21 cellular contexts compared by ENCODE assay signal in the genomic region with DNA sequence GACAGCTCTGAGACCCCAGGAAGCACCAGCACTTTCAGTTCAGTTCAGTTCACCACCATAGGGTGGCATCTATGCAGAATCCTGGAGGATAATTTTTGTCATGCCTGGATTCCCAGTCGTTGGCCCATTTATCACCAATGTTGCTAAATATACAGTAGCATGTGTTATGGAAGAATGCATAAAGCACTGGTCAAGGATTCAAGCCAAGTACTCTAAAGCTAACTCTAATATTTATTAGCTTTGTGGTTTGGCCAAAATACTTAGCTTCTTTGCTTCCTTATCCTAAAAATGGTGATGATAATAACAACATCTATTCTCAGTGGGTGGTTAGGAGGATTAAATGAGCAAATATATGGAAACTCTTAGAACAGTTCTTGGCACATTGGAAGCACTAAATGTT.
"Had no signal": no experiment of that assay in that cellular context is flagged by ENCODE, and none has a peak within 500 bp of the region (broad histone marks: within the 10 kb centered on the region; RNA-seq: fewer than 3 reads in every experiment).

No MANE protein-coding gene starts in this region.

- H3K27me3 Mint-ChIP-seq: type B pancreatic cell had no signal

- FAIRE-seq: endometrium, frontal cortex, islet of Langerhans, small intestine had no signal

- H3K27me3 ChIP-seq: esophagus muscularis mucosa, heart left ventricle, neutrophil, right atrium auricular region, sigmoid colon, suprapubic skin, thyroid gland, uterus had no signal

- H3K9me3 Mint-ChIP-seq: type B pancreatic cell had no signal

- H3K4me1 Mint-ChIP-seq: naive thymus-derived CD8-positive, alpha-beta T cell had no signal

- ATAC-seq: heart left ventricle; mucosa of descending colon; naive thymus-derived CD8-positive, alpha-beta T cell; stimulated activated naive CD8-positive, alpha-beta T cell treated with anti-CD3 and anti-CD28 coated beads, Interleukin-15, Interleukin-2, amounts not matched to agents 100 U/mL and 50 U/mL, for 24 hours had no signal

- H3K36me3 Mint-ChIP-seq: type B pancreatic cell had no signal

- DNase-seq: effector memory CD4-positive, alpha-beta T cell; heart left ventricle; hippocampal formation; kidney glomerular epithelial cell; mucosa of descending colon; naive thymus-derived CD8-positive, alpha-beta T cell; sigmoid colon; small intestine; stimulated activated CD4-positive, alpha-beta T cell treated with anti-CD3 and anti-CD28 coated beads, Interleukin-12 subunit alpha, Interleukin-12 subunit beta, amount 100 ng/mL, for 4 hours; stimulated activated naive CD8-positive, alpha-beta T cell treated with anti-CD3 and anti-CD28 coated beads, Interleukin-15, Interleukin-2, amounts not matched to agents 100 U/mL and 50 U/mL, for 24 hours; thyroid gland; uterus had no signal

- H3K27ac ChIP-seq: epithelial cell of prostate, esophagus muscularis mucosa, heart left ventricle, neutrophil, right atrium auricular region, sigmoid colon, suprapubic skin, thyroid gland, uterus had no signal

- H3K9me3 ChIP-seq: esophagus muscularis mucosa, mucosa of descending colon, neutrophil, right atrium auricular region, sigmoid colon, suprapubic skin, thyroid gland, uterus had no signal

- H3K4me1 ChIP-seq: esophagus muscularis mucosa, heart left ventricle, right atrium auricular region, sigmoid colon, suprapubic skin, thyroid gland, uterus had no signal

- H3K4me3 Mint-ChIP-seq: naive thymus-derived CD8-positive, alpha-beta T cell; type B pancreatic cell had no signal

- H3K4me3 ChIP-seq: esophagus muscularis mucosa, heart left ventricle, mucosa of descending colon, right atrium auricular region, sigmoid colon, suprapubic skin, thyroid gland, uterus had no signal

- H3K36me3 ChIP-seq: esophagus muscularis mucosa, heart left ventricle, neutrophil, right atrium auricular region, sigmoid colon, suprapubic skin, thyroid gland, uterus had no signal

- H3K27ac Mint-ChIP-seq: naive thymus-derived CD8-positive, alpha-beta T cell; type B pancreatic cell had no signal
